In genomic region chr19:30539981-30540380, GRCh38 we compare ENCODE assay signal across 29 cellular contexts.
"Had no signal": no experiment of that assay in that cellular context is flagged by ENCODE, and none has a peak within 500 bp of the region (broad histone marks: within the 10 kb centered on the region; RNA-seq: fewer than 3 reads in every experiment).

No MANE protein-coding gene starts in this region.

- DNase-seq: naive thymus-derived CD8-positive, alpha-beta T cell; nephron progenitor cell; occipital lobe; ovary; posterior cingulate gyrus; psoas muscle; right cardiac atrium; right lobe of liver; spleen; stimulated activated CD4-positive, alpha-beta T cell treated with anti-CD3 and anti-CD28 coated beads, Interleukin-12 subunit alpha, Interleukin-12 subunit beta, amount 100 ng/mL, for 4 hours; stimulated activated CD4-positive, alpha-beta T cell treated with anti-CD3 and anti-CD28 coated beads, Interleukin-1b, Interleukin-23, amount 100 ng/mL, for 48 hours; stimulated activated CD4-positive, alpha-beta T cell treated with anti-CD3 and anti-CD28 coated beads, Interleukin-4, amount 100 ng/mL, for 1 hour; stimulated activated CD4-positive, alpha-beta T cell treated with anti-CD3 and anti-CD28 coated beads, Interleukin-4, amount 100 ng/mL, for 4 hours; stimulated activated CD8-positive, alpha-beta memory T cell treated with anti-CD3 and anti-CD28 coated beads, Interleukin-4, amount 100 ng/mL, for 48 hours; stimulated activated naive CD4-positive, alpha-beta T cell; stimulated activated naive CD8-positive, alpha-beta T cell treated with anti-CD3 and anti-CD28 coated beads, Interleukin-15, amount 100 ng/mL, for 72 hours; stimulated activated naive CD8-positive, alpha-beta T cell treated with anti-CD3 and anti-CD28 coated beads, Interleukin-15, Interleukin-2, amounts not matched to agents 100 U/mL and 50 U/mL, for 24 hours; substantia nigra; testis; transverse colon; upper lobe of left lung had no signal

- H3K4me1 ChIP-seq: parathyroid adenoma, psoas muscle, right lobe of liver, spleen, suprapubic skin, tibial artery, transverse colon, upper lobe of left lung, vagina had no signal

- H3K4me2 ChIP-seq: smooth muscle cell had no signal

- H3K9ac ChIP-seq: parathyroid adenoma had no signal

- H3K4me3 ChIP-seq: ovary, psoas muscle, right lobe of liver, skin epidermis, smooth muscle cell, spleen, suprapubic skin, testis, tibial artery, transverse colon, upper lobe of left lung, vagina had no signal

- H2AFZ ChIP-seq: parathyroid adenoma had no signal

- H3K9me3 ChIP-seq: ovary, psoas muscle, right lobe of liver, suprapubic skin, testis, tibial artery, transverse colon, upper lobe of left lung, vagina had no signal

- H3K27ac ChIP-seq: ovary, parathyroid adenoma, psoas muscle, right lobe of liver, skin epidermis, spleen, suprapubic skin, testis, tibial artery, transverse colon, upper lobe of left lung, vagina had no signal

- H3K27me3 ChIP-seq: ovary, right lobe of liver, testis, transverse colon, upper lobe of left lung, vagina had no signal

- H3K36me3 ChIP-seq: ovary, right lobe of liver, spleen, suprapubic skin, tibial artery, transverse colon, upper lobe of left lung, vagina had no signal

- ATAC-seq: naive thymus-derived CD8-positive, alpha-beta T cell; natural killer cell treated with Interleukin-12 subunit alpha and Interleukin-12 subunit beta and Interleukin-15 and Interleukin-18, amount 100 ng/mL, for 72 hours; psoas muscle; right cardiac atrium; right lobe of liver; stimulated activated memory B cell treated with anti-CD40 and anti-IgM and Interleukin-4, amounts not matched to agents 10 μg/mL and 1 μg/mL and 100 μg/mL, for 72 hours; stimulated activated naive CD8-positive, alpha-beta T cell treated with anti-CD3 and anti-CD28 coated beads, Interleukin-15, amount 100 ng/mL, for 72 hours; stimulated activated naive CD8-positive, alpha-beta T cell treated with anti-CD3 and anti-CD28 coated beads, Interleukin-15, Interleukin-2, amounts not matched to agents 100 U/mL and 50 U/mL, for 24 hours had no signal
